26 cellular contexts compared by ENCODE assay signal in the genomic region with DNA sequence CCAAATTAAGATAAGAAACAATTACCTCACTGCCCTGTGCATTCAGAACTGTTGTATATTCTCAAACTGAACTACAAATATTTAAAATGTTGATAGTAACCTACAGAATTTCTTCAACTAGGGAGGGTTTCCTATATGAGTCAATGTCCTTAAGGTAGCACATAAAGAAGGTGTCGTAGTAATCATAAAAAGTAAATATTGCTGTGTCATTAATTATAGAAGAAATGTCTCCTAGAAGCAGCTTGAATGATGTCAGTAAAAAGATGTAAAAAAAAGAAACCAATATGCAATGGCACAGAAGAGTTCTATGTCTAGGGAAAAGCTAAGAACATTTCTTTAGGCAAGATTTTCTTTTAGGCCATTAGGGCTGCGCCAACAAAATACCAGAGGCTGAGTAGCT.
DNase-seq lines count a peak whose midpoint lies in the region; ATAC-seq, FAIRE-seq and TF ChIP-seq lines count a peak whose summit lies in the region.
"Had no signal": no experiment of that assay in that cellular context is flagged by ENCODE, and none has a peak within 500 bp of the region (broad histone marks: within the 10 kb centered on the region; RNA-seq: fewer than 3 reads in every experiment).

No MANE protein-coding gene starts in this region.

- no peak overlapping the region for H2AK5ac ChIP-seq in IMR-90 (ENCODE audit: low read depth, low read length)

- DNase-seq in HepG2 (ENCODE audit: low spot score) (no peak), right lobe of liver (no peak), IMR-90 (no peak), osteoblast (ENCODE audit: insufficient read length, low spot score, missing footprints) (no peak), SHP77 treated with DMSO at 0.1 percent for 48 hours (lab: John Stamatoyannopoulos, UW) (no peak), NCI-H1930 (lab: John Stamatoyannopoulos, UW) (no peak), heart right ventricle (no peak)
- DNase-seq: ACHN; BE2C; C1 segment of cervical spinal cord; CD4-positive, alpha-beta memory T cell; CD4-positive, CD25-positive, alpha-beta regulatory T cell; CD8-positive, alpha-beta memory T cell; COR-L47; DMS 273 treated with DMSO at 0.1 percent for 48 hours; DMS153; DMS53; DMS79; DND-41; EL; GDM1 had no signal

- no peak overlapping the region for H3K27ac ChIP-seq in HepG2 (ENCODE audit: extremely low read length, insufficient read depth, low read length)
- H3K27ac ChIP-seq in right lobe of liver = no peak overlapping the region
- H3K27ac ChIP-seq in IMR-90 (ENCODE audit: insufficient read depth, low read length) = no peak overlapping the region
- H3K27ac ChIP-seq in osteoblast (ENCODE audit: low read depth, low read length) = no peak overlapping the region
- no peak overlapping the region for H3K27ac ChIP-seq in heart right ventricle
- H3K27ac ChIP-seq: 22Rv1, BLaER1 had no signal

- H3K79me1 ChIP-seq in IMR-90 (ENCODE audit: low read depth in 1 of 2, low read length in 2 of 2) = no peaks in the 10 kb centered on the region

- no peak overlapping the region for H3K9ac ChIP-seq in HepG2 (ENCODE audit: insufficient read depth, low read depth, low read length)
- H3K9ac ChIP-seq in IMR-90 (ENCODE audit: low read depth, low read length) = no peak overlapping the region
- H3K9ac ChIP-seq: BLaER1 had no signal

- no peaks in the 10 kb centered on the region for H3K9me1 ChIP-seq in IMR-90 (ENCODE audit: insufficient read depth, low read length)

- no peak overlapping the region for H2AK9ac ChIP-seq in IMR-90 (replicated peaks; ENCODE audit: low read depth, low read length, poor library complexity)

- no peak for FAIRE-seq in HepG2 (lab: Jason Lieb, UNC)
- FAIRE-seq: GM12892, GM18507 had no signal

- no peak overlapping the region for H2BK15ac ChIP-seq in IMR-90 (ENCODE audit: low read depth, low read length)

- intact Hi-C loops in HepG2 (cut with micrococcal nuclease; ENCODE audit: unreplicated experiment) (no loop called here), right lobe of liver (cut with DNase I) (no loop called here), IMR-90 (cut with micrococcal nuclease) (no loop called here), heart right ventricle (cut with DNase I) (no loop called here)

- no peak overlapping the region for H2BK5ac ChIP-seq in IMR-90 (ENCODE audit: low read depth, low read length, poor library complexity, severe bottlenecking)

- no peak overlapping the region for H2BK120ac ChIP-seq in IMR-90 (ENCODE audit: low read depth, low read length)

- H2AFZ ChIP-seq in HepG2 (ENCODE audit: low read length) (no peak overlapping the region), IMR-90 (replicated peaks; ENCODE audit: low read length, poor library complexity) (no peak overlapping the region), osteoblast (ENCODE audit: low read length) (peak overlapping the region; percentile 18)

- no peaks in the 10 kb centered on the region for H3K4me1 ChIP-seq in HepG2 (ENCODE audit: insufficient read depth, low read length)
- H3K4me1 ChIP-seq in right lobe of liver = no peaks in the 10 kb centered on the region
- no peaks in the 10 kb centered on the region for H3K4me1 ChIP-seq in IMR-90 (ENCODE audit: control insufficient read depth, insufficient read depth, low read length)
- no peaks in the 10 kb centered on the region for H3K4me1 ChIP-seq in osteoblast (ENCODE audit: insufficient read depth, low read length)
- no peaks in the 10 kb centered on the region for H3K4me1 ChIP-seq in heart right ventricle
- H3K4me1 ChIP-seq: BE2C, BLaER1 had no signal

- no peak overlapping the region for H4K8ac ChIP-seq in IMR-90 (ENCODE audit: low read depth in 2 of 2, low read length in 2 of 2)

- no peak overlapping the region for H3K18ac ChIP-seq in IMR-90 (ENCODE audit: low read depth, low read length)

- POLR2A ChIA-PET in HepG2 (lab: Yijun Ruan, JAX) (no interaction called here), IMR-90 (lab: Charles Lee; ENCODE audit: unreplicated experiment) (no interaction called here)

- H3K14ac ChIP-seq in IMR-90 (replicated peaks; ENCODE audit: low read depth, low read length) = no peak overlapping the region

- TF ChIP-seq CTCF in HepG2 (CRISPR knock-in tag; IDR thresholded peaks at IDR 0.05) (no peak), right lobe of liver (IDR thresholded peaks at IDR 0.05) (no peak), IMR-90 (conservative IDR thresholded peaks at IDR 0.05; ENCODE audit: low read depth, low read length) (no peak), osteoblast (IDR thresholded peaks at IDR 0.05; ENCODE audit: extremely low read depth, low read depth, low read length) (no peak), heart right ventricle (IDR thresholded peaks at IDR 0.05) (no peak)

- no peak for ATAC-seq in HepG2
- ATAC-seq in right lobe of liver = no peak
- no peak for ATAC-seq in IMR-90 (ENCODE audit: low read depth)
- ATAC-seq in heart right ventricle = no peak
- ATAC-seq: GM12878 had no signal

- H3K9me3 ChIP-seq in HepG2 (ENCODE audit: low read length) = no peaks in the 10 kb centered on the region
- no peaks in the 10 kb centered on the region for H3K9me3 ChIP-seq in right lobe of liver
- no peaks in the 10 kb centered on the region for H3K9me3 ChIP-seq in IMR-90 (ENCODE audit: control insufficient read depth, insufficient read depth, low read length)
- no peaks in the 10 kb centered on the region for H3K9me3 ChIP-seq in osteoblast (ENCODE audit: low read depth, low read length)
- H3K9me3 ChIP-seq in heart right ventricle = no peaks in the 10 kb centered on the region
- H3K9me3 ChIP-seq: BE2C, BLaER1 had no signal

- BruUV-seq in HepG2 (replicated peaks; lab: Mats Ljungman, UMichigan) (no TSS peak), IMR-90 (replicated peaks; lab: Mats Ljungman, UMichigan) (no TSS peak)

- TF ChIP-seq EP300 in HepG2 (IDR thresholded peaks at IDR 0.05; ENCODE audit: low read depth in 2 of 2, low read length in 2 of 2) (no peak), HepG2 (CRISPR knock-in tag; IDR thresholded peaks at IDR 0.05; ENCODE audit: borderline replicate concordance) (no peak)

- H3K79me2 ChIP-seq in HepG2 (ENCODE audit: insufficient read depth, low read length) = no peaks in the 10 kb centered on the region
- H3K79me2 ChIP-seq in osteoblast (ENCODE audit: insufficient read depth, low read length) = no peaks in the 10 kb centered on the region

- no peak overlapping the region for H3K4ac ChIP-seq in IMR-90 (ENCODE audit: low read depth, low read length)

- CTCF ChIA-PET in HepG2 (lab: Yijun Ruan, JAX; ENCODE audit: low intra/inter-chr PET ratio, low total read pairs) = no interaction called here
- CTCF ChIA-PET in IMR-90 (lab: Yijun Ruan, JAX) = no interaction called here

- TF ChIP-seq RAD21 in HepG2 (CRISPR knock-in tag; IDR thresholded peaks at IDR 0.05) (no peak), IMR-90 (IDR thresholded peaks at IDR 0.05; ENCODE audit: low read length) (no peak)

- no peak overlapping the region for H3K23ac ChIP-seq in IMR-90 (ENCODE audit: low read depth, low read length)

- dilution Hi-C loops in IMR-90 (cut with HindIII; ENCODE audit: low sequenced_read_pairs, unreplicated experiment) = no loop called here

- no peak overlapping the region for H4K5ac ChIP-seq in IMR-90 (ENCODE audit: low read depth, low read length)

- no peak overlapping the region for H2BK20ac ChIP-seq in IMR-90 (ENCODE audit: low read depth, low read length)

- no peak overlapping the region for H3K56ac ChIP-seq in IMR-90 (ENCODE audit: extremely low read depth, insufficient read depth, low read length)

- no peak overlapping the region for H3K4me3 ChIP-seq in HepG2 (replicated peaks in 1 of 3; ENCODE audit: insufficient read depth in 1 of 3, low read depth in 2 of 3, low read length in 3 of 3)
- H3K4me3 ChIP-seq in right lobe of liver = no peak overlapping the region
- H3K4me3 ChIP-seq in IMR-90 (ENCODE audit: insufficient read depth, low read depth, low read length) = no peak overlapping the region
- no peak overlapping the region for H3K4me3 ChIP-seq in osteoblast (ENCODE audit: insufficient read depth, low read length)
- no peak overlapping the region for H3K4me3 ChIP-seq in heart right ventricle
- H3K4me3 ChIP-seq: BLaER1, GM12878 had no signal

- H3K4me2 ChIP-seq in HepG2 (ENCODE audit: low read depth, low read length) (no peak overlapping the region), IMR-90 (ENCODE audit: low read depth, low read length) (no peak overlapping the region), osteoblast (ENCODE audit: insufficient read depth, low read length) (no peak overlapping the region)
- H3K4me2 ChIP-seq: BLaER1 had no signal

- no peaks in the 10 kb centered on the region for H3K27me3 ChIP-seq in HepG2 (ENCODE audit: control insufficient read depth in 1 of 2, insufficient read depth in 2 of 2, low read length in 2 of 2)
- no peaks in the 10 kb centered on the region for H3K27me3 ChIP-seq in right lobe of liver
- H3K27me3 ChIP-seq in IMR-90 (ENCODE audit: control insufficient read depth, insufficient read depth, low read length) = no peaks in the 10 kb centered on the region
- no peaks in the 10 kb centered on the region for H3K27me3 ChIP-seq in osteoblast (ENCODE audit: insufficient read depth, low read length)
- no peaks in the 10 kb centered on the region for H3K27me3 ChIP-seq in heart right ventricle
- H3K27me3 ChIP-seq: BE2C, BLaER1 had no signal

- TF ChIP-seq POLR2A in HepG2 (IDR thresholded peaks at IDR 0.05; ENCODE audit: insufficient read depth in 1 of 2, low read depth in 2 of 2, low read length in 2 of 2) = no peak
- TF ChIP-seq POLR2A in right lobe of liver (IDR thresholded peaks at IDR 0.05) = no peak
- TF ChIP-seq POLR2A in IMR-90 (IDR thresholded peaks at IDR 0.05; ENCODE audit: low read depth, low read length) = no peak

- 51% methylated on average over 2 of the region's 2 CpGs for WGBS in HepG2 (ENCODE audit: low lambda C conversion rate)
- WGBS in right lobe of liver (ENCODE audit: insufficient coverage, low coverage, low lambda C conversion rate, missing lambda C conversion rate) = 37% methylated on average over 2 of the region's 2 CpGs
- WGBS in IMR-90 (ENCODE audit: extremely low coverage in 2 of 2, insufficient read length in 1 of 2), 2 experiments = no CpG with 5 or more reads among the region's 2 CpGs
- 74 to 83% methylated on average over 2 of the region's 2 CpGs for WGBS in heart right ventricle, 2 donors

- no peak overlapping the region for H4K91ac ChIP-seq in IMR-90 (ENCODE audit: insufficient read depth, low read depth, low read length)

- in situ Hi-C loops in HepG2 (cut with HindIII; ENCODE audit: extremely low pct_ligation_motif_present, low pct_unique_long_range_greater_than_20kb) (no loop called here), IMR-90 (cut with MboI; ENCODE audit: low sequenced_read_pairs) (no loop called here)

- H3K36me3 ChIP-seq in HepG2 (replicated peaks in 1 of 2; ENCODE audit: control insufficient read depth in 1 of 2, insufficient read depth in 2 of 2, low read length in 2 of 2) = no peaks in the 10 kb centered on the region
- H3K36me3 ChIP-seq in right lobe of liver = no peaks in the 10 kb centered on the region
- no peaks in the 10 kb centered on the region for H3K36me3 ChIP-seq in IMR-90 (ENCODE audit: control insufficient read depth, insufficient read depth, low read length)
- no peaks in the 10 kb centered on the region for H3K36me3 ChIP-seq in osteoblast (ENCODE audit: insufficient read depth, low read length)
- H3K36me3 ChIP-seq in heart right ventricle = no peaks in the 10 kb centered on the region
- H3K36me3 ChIP-seq: BE2C, BLaER1 had no signal

- H4K20me1 ChIP-seq in HepG2 (ENCODE audit: insufficient read depth, low read length) (no peaks in the 10 kb centered on the region), IMR-90 (ENCODE audit: insufficient read depth, low read length) (no peaks in the 10 kb centered on the region), osteoblast (ENCODE audit: insufficient read depth, low read length) (no peaks in the 10 kb centered on the region)
- H4K20me1 ChIP-seq: BLaER1 had no signal
